26 cellular contexts compared by ENCODE assay signal in the genomic region with DNA sequence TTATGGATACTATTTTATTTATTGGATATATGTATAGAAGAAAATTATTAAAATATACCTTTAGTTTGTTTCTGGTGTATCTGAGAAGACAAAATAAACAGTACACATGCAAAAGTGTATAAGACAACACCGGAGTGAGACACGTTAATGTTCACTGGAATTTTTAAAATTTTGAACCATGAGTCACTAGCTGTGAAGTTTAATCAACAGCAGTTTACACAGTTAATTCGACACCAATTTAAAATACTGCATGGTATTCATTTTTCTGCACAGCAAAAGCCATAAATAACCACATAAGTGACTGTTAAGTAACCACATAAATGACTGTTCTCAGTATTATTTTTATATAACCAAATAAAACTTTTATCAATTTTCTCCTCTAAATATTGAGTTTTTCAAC.
"Had no signal": no experiment of that assay in that cellular context is flagged by ENCODE, and none has a peak within 500 bp of the region (broad histone marks: within the 10 kb centered on the region; RNA-seq: fewer than 3 reads in every experiment).

No MANE protein-coding gene starts in this region.

- H3K9me3 Mint-ChIP-seq: activated T-cell treated with anti-CD3 and anti-CD28 coated beads, Interleukin-2, amount 50 U/mL, for 4 hours; endodermal cell; neural crest cell had no signal

- H3K27me3 Mint-ChIP-seq: activated naive CD8-positive, alpha-beta T cell had no signal

- H3K4me1 ChIP-seq: adrenal gland, ascending aorta, heart right ventricle, lower lobe of right lung, spleen, testis, uterus had no signal

- H3K4me3 Mint-ChIP-seq: activated naive CD8-positive, alpha-beta T cell; activated T-cell treated with anti-CD3 and anti-CD28 coated beads, Interleukin-2, amount 50 U/mL, for 4 hours; endodermal cell; naive thymus-derived CD4-positive, alpha-beta T cell; neural crest cell had no signal

- H3K27me3 ChIP-seq: adrenal gland, ascending aorta, heart right ventricle, sigmoid colon, spleen, testis, uterus had no signal

- H3K36me3 ChIP-seq: adrenal gland, ascending aorta, heart right ventricle, lower lobe of right lung, sigmoid colon, spleen, uterus had no signal

- H3K27ac Mint-ChIP-seq: activated naive CD8-positive, alpha-beta T cell; activated T-helper 2 cell treated with anti-CD3 and anti-CD28 coated beads, Interferon-gamma antibody, Interleukin-2, Interleukin-4, amounts not matched to agents 10 μg/mL and 5 μg/mL and 100 μg/mL, durations not matched to agents 14 hours and 24 hours and 36 hours; endodermal cell; naive thymus-derived CD4-positive, alpha-beta T cell had no signal

- H3K4me1 Mint-ChIP-seq: endodermal cell; naive thymus-derived CD4-positive, alpha-beta T cell; neural crest cell had no signal

- H3K36me3 Mint-ChIP-seq: activated naive CD8-positive, alpha-beta T cell; naive thymus-derived CD4-positive, alpha-beta T cell had no signal

- ATAC-seq: activated T-cell treated with anti-CD3 and anti-CD28 coated beads, Interleukin-2, amount 50 U/mL, for 4 hours; heart right ventricle; left colon; lower lobe of right lung; naive thymus-derived CD4-positive, alpha-beta T cell had no signal

- DNase-seq: activated CD4-positive, alpha-beta T cell treated with anti-CD3 and anti-CD28 coated beads for 1 hour; activated naive CD4-positive, alpha-beta T cell; activated T-cell treated with anti-CD3 and anti-CD28 coated beads, Interleukin-2, amount 50 U/mL, for 4 hours; adrenal gland; cerebellar nuclear complex; cortex of kidney; endodermal cell; foreskin fibroblast; heart right ventricle; islet precursor cell; left colon; lower lobe of right lung; naive thymus-derived CD4-positive, alpha-beta T cell; occipital lobe; sigmoid colon; spleen; stimulated activated CD4-positive, alpha-beta T cell treated with anti-CD3 and anti-CD28 coated beads, Interleukin-4, amount 100 ng/mL, for 1 hour; stimulated activated naive CD4-positive, alpha-beta T cell; T-helper 9 cell; testis; uterus had no signal

- H3K27ac ChIP-seq: adrenal gland, ascending aorta, epithelial cell of prostate, heart right ventricle, lower lobe of right lung, sigmoid colon, spleen, testis, uterus had no signal

- H3K4me3 ChIP-seq: adrenal gland, ascending aorta, heart right ventricle, lower lobe of right lung, sigmoid colon, spleen, testis, uterus had no signal

- H3K9me3 ChIP-seq: adrenal gland, ascending aorta, lower lobe of right lung, sigmoid colon, spleen, testis, uterus had no signal
